3 cellular contexts compared by ENCODE assay signal in the genomic region with DNA sequence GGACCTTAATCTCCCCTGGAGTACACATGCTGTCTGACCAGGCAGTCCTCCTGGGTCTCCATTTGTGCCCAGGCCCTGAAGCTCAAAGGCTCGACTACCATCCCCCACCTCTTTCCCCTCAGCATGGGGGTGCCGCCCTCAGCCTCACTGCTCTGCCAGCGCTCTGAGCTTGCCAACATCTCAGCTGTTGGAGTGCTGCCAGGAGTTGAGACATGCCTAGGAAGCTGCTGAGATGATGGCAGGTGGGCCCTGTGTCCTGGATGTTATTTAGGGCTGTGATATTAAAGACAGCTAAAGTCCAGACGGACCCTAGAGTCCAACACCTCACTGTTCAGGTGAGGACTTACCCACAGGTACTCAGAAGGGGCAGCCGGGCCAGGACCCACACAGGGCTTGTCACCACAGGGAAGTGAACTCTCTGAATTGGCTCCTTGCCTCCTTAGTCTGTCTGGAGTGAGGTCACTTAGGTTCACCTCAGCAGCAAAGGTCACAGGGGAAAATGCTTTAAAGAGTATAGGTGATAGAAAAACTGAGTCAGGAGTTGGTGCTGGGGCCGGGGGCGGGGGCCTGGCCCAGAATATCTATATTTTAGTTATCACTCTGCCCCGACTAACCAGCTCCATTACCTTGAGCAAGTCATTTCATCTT.
A peak's percentile ranks its signal among the peaks of the same experiment; 100 is the strongest.
TF ChIP-seq lines count a peak whose summit lies in the region.

No MANE protein-coding gene starts in this region.

TF ChIP-seq in SK-N-SH, 30 proteins besides CTCF, POLR2A, EP300 and RAD21:
- TF ChIP-seq TEAD4 (IDR thresholded peaks at IDR 0.05; ENCODE audit: borderline replicate concordance, insufficient read depth) (no peak), NFIC (IDR thresholded peaks at IDR 0.05; ENCODE audit: borderline replicate concordance) (peak; percentile 59)

TF ChIP-seq in SK-N-SH treated with all-trans-retinoic acid at 6 μM for 48 hours, 23 proteins besides CTCF, POLR2A, EP300 and RAD21:
- no peak for TF ChIP-seq TOX (CRISPR knock-in tag; IDR thresholded peaks at IDR 0.05; ENCODE audit: borderline replicate concordance)
- TF ChIP-seq, protein P1, sequence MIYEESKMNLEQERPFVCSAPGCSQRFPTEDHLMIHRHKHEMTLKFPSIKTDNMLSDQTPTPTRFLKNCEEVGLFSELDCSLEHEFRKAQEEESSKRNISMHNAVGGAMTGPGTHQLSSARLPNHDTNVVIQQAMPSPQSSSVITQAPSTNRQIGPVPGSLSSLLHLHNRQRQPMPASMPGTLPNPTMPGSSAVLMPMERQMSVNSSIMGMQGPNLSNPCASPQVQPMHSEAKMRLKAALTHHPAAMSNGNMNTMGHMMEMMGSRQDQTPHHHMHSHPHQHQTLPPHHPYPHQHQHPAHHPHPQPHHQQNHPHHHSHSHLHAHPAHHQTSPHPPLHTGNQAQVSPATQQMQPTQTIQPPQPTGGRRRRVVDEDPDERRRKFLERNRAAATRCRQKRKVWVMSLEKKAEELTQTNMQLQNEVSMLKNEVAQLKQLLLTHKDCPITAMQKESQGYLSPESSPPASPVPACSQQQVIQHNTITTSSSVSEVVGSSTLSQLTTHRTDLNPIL (CRISPR knock-in tag; IDR thresholded peaks at IDR 0.05; ENCODE audit: low read depth) = no peak
- no peak for TF ChIP-seq ARNTL (CRISPR knock-in tag; IDR thresholded peaks at IDR 0.05; ENCODE audit: borderline replicate concordance, low read depth)
- TF ChIP-seq ZNF70 (CRISPR knock-in tag; IDR thresholded peaks at IDR 0.05) = no peak
- TF ChIP-seq ISL1 (CRISPR knock-in tag; IDR thresholded peaks at IDR 0.05) = no peak
- no peak for TF ChIP-seq OSR1 (CRISPR knock-in tag; IDR thresholded peaks at IDR 0.05)
- TF ChIP-seq PATZ1 (CRISPR knock-in tag; IDR thresholded peaks at IDR 0.05; ENCODE audit: borderline replicate concordance) = no peak
- TF ChIP-seq ZFP30 (CRISPR knock-in tag; IDR thresholded peaks at IDR 0.05) = no peak
- no peak for TF ChIP-seq TCF4 (CRISPR knock-in tag; IDR thresholded peaks at IDR 0.05; ENCODE audit: borderline replicate concordance)
- TF ChIP-seq, protein P2, sequence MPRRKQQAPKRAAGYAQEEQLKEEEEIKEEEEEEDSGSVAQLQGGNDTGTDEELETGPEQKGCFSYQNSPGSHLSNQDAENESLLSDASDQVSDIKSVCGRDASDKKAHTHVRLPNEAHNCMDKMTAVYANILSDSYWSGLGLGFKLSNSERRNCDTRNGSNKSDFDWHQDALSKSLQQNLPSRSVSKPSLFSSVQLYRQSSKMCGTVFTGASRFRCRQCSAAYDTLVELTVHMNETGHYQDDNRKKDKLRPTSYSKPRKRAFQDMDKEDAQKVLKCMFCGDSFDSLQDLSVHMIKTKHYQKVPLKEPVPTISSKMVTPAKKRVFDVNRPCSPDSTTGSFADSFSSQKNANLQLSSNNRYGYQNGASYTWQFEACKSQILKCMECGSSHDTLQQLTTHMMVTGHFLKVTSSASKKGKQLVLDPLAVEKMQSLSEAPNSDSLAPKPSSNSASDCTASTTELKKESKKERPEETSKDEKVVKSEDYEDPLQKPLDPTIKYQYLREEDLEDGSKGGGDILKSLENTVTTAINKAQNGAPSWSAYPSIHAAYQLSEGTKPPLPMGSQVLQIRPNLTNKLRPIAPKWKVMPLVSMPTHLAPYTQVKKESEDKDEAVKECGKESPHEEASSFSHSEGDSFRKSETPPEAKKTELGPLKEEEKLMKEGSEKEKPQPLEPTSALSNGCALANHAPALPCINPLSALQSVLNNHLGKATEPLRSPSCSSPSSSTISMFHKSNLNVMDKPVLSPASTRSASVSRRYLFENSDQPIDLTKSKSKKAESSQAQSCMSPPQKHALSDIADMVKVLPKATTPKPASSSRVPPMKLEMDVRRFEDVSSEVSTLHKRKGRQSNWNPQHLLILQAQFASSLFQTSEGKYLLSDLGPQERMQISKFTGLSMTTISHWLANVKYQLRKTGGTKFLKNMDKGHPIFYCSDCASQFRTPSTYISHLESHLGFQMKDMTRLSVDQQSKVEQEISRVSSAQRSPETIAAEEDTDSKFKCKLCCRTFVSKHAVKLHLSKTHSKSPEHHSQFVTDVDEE (CRISPR knock-in tag; IDR thresholded peaks at IDR 0.05) = no peak
- TF ChIP-seq, protein P3, sequence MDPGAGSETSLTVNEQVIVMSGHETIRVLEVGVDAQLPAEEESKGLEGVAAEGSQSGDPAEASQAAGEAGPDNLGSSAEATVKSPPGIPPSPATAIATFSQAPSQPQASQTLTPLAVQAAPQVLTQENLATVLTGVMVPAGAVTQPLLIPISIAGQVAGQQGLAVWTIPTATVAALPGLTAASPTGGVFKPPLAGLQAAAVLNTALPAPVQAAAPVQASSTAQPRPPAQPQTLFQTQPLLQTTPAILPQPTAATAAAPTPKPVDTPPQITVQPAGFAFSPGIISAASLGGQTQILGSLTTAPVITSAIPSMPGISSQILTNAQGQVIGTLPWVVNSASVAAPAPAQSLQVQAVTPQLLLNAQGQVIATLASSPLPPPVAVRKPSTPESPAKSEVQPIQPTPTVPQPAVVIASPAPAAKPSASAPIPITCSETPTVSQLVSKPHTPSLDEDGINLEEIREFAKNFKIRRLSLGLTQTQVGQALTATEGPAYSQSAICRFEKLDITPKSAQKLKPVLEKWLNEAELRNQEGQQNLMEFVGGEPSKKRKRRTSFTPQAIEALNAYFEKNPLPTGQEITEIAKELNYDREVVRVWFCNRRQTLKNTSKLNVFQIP (CRISPR knock-in tag; IDR thresholded peaks at IDR 0.05; ENCODE audit: borderline replicate concordance, low read depth) = no peak
- TF ChIP-seq GLIS3 (CRISPR knock-in tag; IDR thresholded peaks at IDR 0.05) = no peak
- no peak for TF ChIP-seq BACH2 (CRISPR knock-in tag; IDR thresholded peaks at IDR 0.05; ENCODE audit: borderline replicate concordance)
TF ChIP-seq in SK-N-SH treated with all-trans-retinoic acid at 6 μM for 48 hours: peak in this region for 0.

TF ChIP-seq in K562, 482 proteins besides CTCF, POLR2A, EP300 and RAD21:
- TF ChIP-seq NFIC (IDR thresholded peaks at IDR 0.05) (peak; percentile 24; the same call in 1 of the 2 replicates), NR2F6 (CRISPR knock-in tag; IDR thresholded peaks at IDR 0.05) (no peak)
